ENCODE assay signal across 3 cellular contexts in genomic region chr3:195637011-195637410, GRCh38. TPM values are rescaled to one million over a fixed set of nuclear protein-coding genes. Genes with fewer than 3 reads are reported as not detected.
"Had no signal": no experiment of that assay in that cellular context is flagged by ENCODE, and none has a peak within 500 bp of the region (broad histone marks: within the 10 kb centered on the region; RNA-seq: fewer than 3 reads in every experiment).

No MANE protein-coding gene starts in this region.

RNA-seq across cellular contexts. Expression of gene APOD, which starts 53.3 kb away (rescaled TPM):
- total RNA-seq: renal cortical epithelial cell, WTC11 had no signal
- polyA plus RNA-seq: keratinocyte had no signal
